21 cellular contexts compared by ENCODE assay signal in the genomic region with DNA sequence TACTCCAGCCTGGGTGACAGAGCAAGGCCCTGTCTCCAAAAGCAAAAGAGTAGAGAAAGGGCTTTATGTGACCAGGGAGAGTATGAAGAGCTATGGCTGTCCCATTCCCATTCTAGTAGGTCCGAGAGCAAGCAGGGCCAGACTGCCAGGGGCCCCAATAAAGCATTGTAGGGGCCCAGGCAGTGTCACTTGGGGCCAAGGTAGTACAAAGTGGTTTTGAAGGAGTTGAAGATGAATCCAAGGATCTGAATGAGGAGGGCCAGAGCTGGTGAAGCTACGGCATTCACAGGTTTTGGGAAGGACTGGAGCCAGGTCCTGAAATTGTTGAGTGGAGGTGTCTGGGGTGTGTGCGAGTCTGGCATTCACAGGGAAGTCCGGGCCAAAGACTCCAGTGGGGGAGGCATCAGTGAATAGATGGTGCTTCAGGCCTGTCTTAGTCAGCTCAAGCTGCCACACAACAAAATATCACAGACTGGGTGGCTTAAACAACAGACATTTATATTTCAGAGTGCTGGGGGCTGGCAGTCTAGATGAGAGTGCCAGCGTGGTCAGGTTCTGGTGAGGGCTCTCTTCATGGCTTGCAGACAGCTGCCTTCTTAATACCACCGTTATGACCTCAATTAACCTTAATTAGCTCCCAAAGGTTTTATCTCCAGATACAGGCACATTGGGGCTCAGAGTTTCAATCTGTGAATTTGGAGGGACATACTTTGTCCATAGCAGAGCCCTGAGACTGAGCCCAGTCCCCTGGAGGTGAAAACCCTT. TPM values are rescaled to one million over a fixed set of nuclear protein-coding genes. Genes with fewer than 3 reads are reported as not detected.
DNase-seq lines count a peak whose midpoint lies in the region; ATAC-seq and TF ChIP-seq lines count a peak whose summit lies in the region.
"Had no signal": no experiment of that assay in that cellular context is flagged by ENCODE, and none has a peak within 500 bp of the region (broad histone marks: within the 10 kb centered on the region; RNA-seq: fewer than 3 reads in every experiment).

No MANE protein-coding gene starts in this region.

- H3K27ac ChIP-seq in trophoblast cell (ENCODE audit: low read depth, low read length): no peak overlapping the region
- H3K27ac ChIP-seq: adrenal gland, prostate gland, suprapubic skin had no signal

- no peak for ATAC-seq in activated naive CD4-positive, alpha-beta T cell treated with anti-CD3 and anti-CD28 coated beads, Interleukin-2, amount 50 U/mL, for 72 hours
- ATAC-seq: activated CD4-positive, alpha-beta T cell treated with anti-CD3 and anti-CD28 coated beads for 36 hours had no signal

- H3K36me3 Mint-ChIP-seq in activated naive CD4-positive, alpha-beta T cell treated with anti-CD3 and anti-CD28 coated beads, Interleukin-2, amount 50 U/mL, for 24 hours: no peaks in the 10 kb centered on the region
- H3K36me3 Mint-ChIP-seq in activated naive CD4-positive, alpha-beta T cell treated with anti-CD3 and anti-CD28 coated beads, Interleukin-2, amount 50 U/mL, for 72 hours: peaks cover 0 to 10% of the 10 kb centered on the region in 2 donors
- peaks cover 10% of the 10 kb centered on the region; the same call in 1 of the 2 replicates for H3K36me3 Mint-ChIP-seq in HFFc6 (ENCODE audit: low read depth)
- peaks cover 4% of the 10 kb centered on the region for H3K36me3 Mint-ChIP-seq in brain
- peaks cover 35% of the 10 kb centered on the region for H3K36me3 Mint-ChIP-seq in activated CD4-positive, alpha-beta T cell treated with anti-CD3 and anti-CD28 coated beads, Interleukin-2, amount 10 ng/mL, durations not matched to agents 24 days and 14 days (ENCODE audit: low read depth)
- peaks cover 42% of the 10 kb centered on the region for H3K36me3 Mint-ChIP-seq in Caco-2 (ENCODE audit: insufficient read depth, unreplicated experiment)

- H3K4me3 ChIP-seq in trophoblast cell (ENCODE audit: low read depth, low read length) (no peak overlapping the region), Caco-2 (ENCODE audit: low read depth, low read length) (no peak overlapping the region)
- H3K4me3 ChIP-seq: adrenal gland, prostate gland, suprapubic skin had no signal

- no peaks in the 10 kb centered on the region for H3K9me3 ChIP-seq in trophoblast cell (ENCODE audit: insufficient read depth, low read depth, low read length)
- H3K9me3 ChIP-seq in Caco-2: no peaks in the 10 kb centered on the region
- H3K9me3 ChIP-seq: adrenal gland, prostate gland, suprapubic skin had no signal

- H3K4me1 Mint-ChIP-seq in activated naive CD4-positive, alpha-beta T cell treated with anti-CD3 and anti-CD28 coated beads, Interleukin-2, amount 50 U/mL, for 24 hours: peaks cover 35% of the 10 kb centered on the region
- H3K4me1 Mint-ChIP-seq in HFFc6 (ENCODE audit: low read depth): peaks cover 35% of the 10 kb centered on the region
- peaks cover 9% of the 10 kb centered on the region for H3K4me1 Mint-ChIP-seq in brain
- H3K4me1 Mint-ChIP-seq in activated CD4-positive, alpha-beta T cell treated with anti-CD3 and anti-CD28 coated beads, Interleukin-2, amount 10 ng/mL, durations not matched to agents 24 days and 14 days: peaks cover 31% of the 10 kb centered on the region
- no peaks in the 10 kb centered on the region for H3K4me1 Mint-ChIP-seq in Caco-2 (ENCODE audit: low read depth, unreplicated experiment)
- H3K4me1 Mint-ChIP-seq: nephron had no signal

- CTCF ChIA-PET in Caco-2 (lab: Charles Lee): no interaction called here

- H2AFZ ChIP-seq in trophoblast cell (ENCODE audit: insufficient read depth, low read length, poor library complexity): no peak overlapping the region

- H3K9ac ChIP-seq in trophoblast cell (ENCODE audit: low read length): no peak overlapping the region

- H2AK5ac ChIP-seq in trophoblast cell (ENCODE audit: low read length): no peak overlapping the region

- H3K27me3 ChIP-seq in trophoblast cell (ENCODE audit: insufficient read depth, low read length) (no peaks in the 10 kb centered on the region), Caco-2 (replicated peaks; ENCODE audit: control insufficient read depth, insufficient read depth, low read length) (no peaks in the 10 kb centered on the region)
- H3K27me3 ChIP-seq: adrenal gland, suprapubic skin had no signal

- H4K8ac ChIP-seq in trophoblast cell (ENCODE audit: low read depth, low read length): no peak overlapping the region

- H3K27me3 Mint-ChIP-seq in activated naive CD4-positive, alpha-beta T cell treated with anti-CD3 and anti-CD28 coated beads, Interleukin-2, amount 50 U/mL, for 24 hours: no peaks in the 10 kb centered on the region
- H3K27me3 Mint-ChIP-seq in HFFc6 (ENCODE audit: insufficient read depth) (no peaks in the 10 kb centered on the region), brain (peaks cover 2% of the 10 kb centered on the region), Caco-2 (ENCODE audit: insufficient read depth, unreplicated experiment) (no peaks in the 10 kb centered on the region)
- no peaks in the 10 kb centered on the region for H3K27me3 Mint-ChIP-seq in activated CD4-positive, alpha-beta T cell treated with anti-CD3 and anti-CD28 coated beads, Interleukin-2, amount 10 ng/mL, durations not matched to agents 24 days and 14 days
- H3K27me3 Mint-ChIP-seq: activated CD4-positive, alpha-beta T cell treated with anti-CD3 and anti-CD28 coated beads for 36 hours; dendritic cell treated with granulocyte-macrophage colony-stimulating factor and Interleukin-4, amounts not matched to agents 40 ng/mL and 50 ng/mL, for 4 days had no signal

- no TSS peak for BruUV-seq in Caco-2 (replicated peaks; lab: Mats Ljungman, UMichigan)

- no peaks in the 10 kb centered on the region for H3K9me3 Mint-ChIP-seq in activated naive CD4-positive, alpha-beta T cell treated with anti-CD3 and anti-CD28 coated beads, Interleukin-2, amount 50 U/mL, for 24 hours
- H3K9me3 Mint-ChIP-seq in activated naive CD4-positive, alpha-beta T cell treated with anti-CD3 and anti-CD28 coated beads, Interleukin-2, amount 50 U/mL, for 72 hours: no peaks in the 10 kb centered on the region
- no peaks in the 10 kb centered on the region for H3K9me3 Mint-ChIP-seq in HFFc6
- H3K9me3 Mint-ChIP-seq in brain: no peaks in the 10 kb centered on the region
- no peaks in the 10 kb centered on the region for H3K9me3 Mint-ChIP-seq in activated CD4-positive, alpha-beta T cell treated with anti-CD3 and anti-CD28 coated beads, Interleukin-2, amount 10 ng/mL, durations not matched to agents 24 days and 14 days
- no peaks in the 10 kb centered on the region for H3K9me3 Mint-ChIP-seq in Caco-2 (ENCODE audit: unreplicated experiment)
- H3K9me3 Mint-ChIP-seq: dendritic cell treated with granulocyte-macrophage colony-stimulating factor and Interleukin-4, amounts not matched to agents 40 ng/mL and 50 ng/mL, for 4 days; H9; nephron had no signal

- H3K4me2 ChIP-seq in trophoblast cell (ENCODE audit: low read length): no peak overlapping the region

- no peak overlapping the region for H3K18ac ChIP-seq in trophoblast cell (ENCODE audit: low read length)

- no peak overlapping the region for H2BK12ac ChIP-seq in trophoblast cell (ENCODE audit: low read length)

- DNase-seq in activated naive CD4-positive, alpha-beta T cell treated with anti-CD3 and anti-CD28 coated beads, Interleukin-2, amount 50 U/mL, for 72 hours (ENCODE audit: low spot score in 2 of 2): no peak
- DNase-seq in HFFc6 (no peak), trophoblast cell (no peak), Caco-2 (no peak), NCI-H2107 (lab: John Stamatoyannopoulos, UW) (no peak)
- no peak for DNase-seq in activated CD4-positive, alpha-beta T cell treated with anti-CD3 and anti-CD28 coated beads, Interleukin-2, amount 10 ng/mL, durations not matched to agents 24 days and 14 days
- DNase-seq: activated CD4-positive, alpha-beta T cell treated with anti-CD3 and anti-CD28 coated beads for 36 hours; activated CD8-positive, alpha-beta memory T cell treated with anti-CD3 and anti-CD28 coated beads, Interleukin-2, amount 50 U/mL, for 4 hours; DMS153; KBM-7; NCI-H1694 treated with DMSO at 0.1 percent for 48 hours; NCI-H526 treated with DMSO at 0.1 percent for 48 hours; SIG-M5 had no signal

- H3K4me1 ChIP-seq in trophoblast cell (ENCODE audit: control insufficient read depth in 1 of 2, insufficient read depth in 2 of 2, low read length in 2 of 2) (no peaks in the 10 kb centered on the region), Caco-2 (no peaks in the 10 kb centered on the region)
- H3K4me1 ChIP-seq: prostate gland had no signal

- H2BK5ac ChIP-seq in trophoblast cell (ENCODE audit: low read depth, low read length, poor library complexity): no peak overlapping the region

- intact Hi-C loops in activated CD4-positive, alpha-beta T cell treated with anti-CD3 and anti-CD28 coated beads, Interleukin-2, amount 10 ng/mL, durations not matched to agents 24 days and 14 days (cut with micrococcal nuclease): no loop called here
- intact Hi-C loops in Caco-2 (cut with micrococcal nuclease; ENCODE audit: unreplicated experiment): no loop called here

- no peak overlapping the region for H4K12ac ChIP-seq in trophoblast cell (ENCODE audit: low read depth, low read length)

- TF ChIP-seq CTCF in HFFc6 (IDR thresholded peaks at IDR 0.05) (no peak), brain (conservative IDR thresholded peaks at IDR 0.05) (no peak), Caco-2 (IDR thresholded peaks at IDR 0.05; ENCODE audit: insufficient read depth in 1 of 2, low read depth in 1 of 2, low read length in 1 of 2, severe bottlenecking in 1 of 2, unreplicated experiment in 1 of 2) (no peak)

- no peak overlapping the region for H3K4me3 Mint-ChIP-seq in activated naive CD4-positive, alpha-beta T cell treated with anti-CD3 and anti-CD28 coated beads, Interleukin-2, amount 50 U/mL, for 24 hours
- H3K4me3 Mint-ChIP-seq in HFFc6 (no peak overlapping the region), brain (no peak overlapping the region), Caco-2 (ENCODE audit: unreplicated experiment) (no peak overlapping the region)
- no peak overlapping the region for H3K4me3 Mint-ChIP-seq in activated CD4-positive, alpha-beta T cell treated with anti-CD3 and anti-CD28 coated beads, Interleukin-2, amount 10 ng/mL, durations not matched to agents 24 days and 14 days
- H3K4me3 Mint-ChIP-seq: activated CD4-positive, alpha-beta T cell treated with anti-CD3 and anti-CD28 coated beads for 36 hours; dendritic cell treated with granulocyte-macrophage colony-stimulating factor and Interleukin-4, amounts not matched to agents 40 ng/mL and 50 ng/mL, for 4 days; nephron had no signal

- no CpG with 5 or more reads among the region's 6 CpGs for WGBS in trophoblast cell (ENCODE audit: extremely low coverage, insufficient coverage, insufficient read length)

- no peak overlapping the region for H4K91ac ChIP-seq in trophoblast cell (ENCODE audit: low read depth, low read length)

- peak overlapping the region; percentile 85 for H3K27ac Mint-ChIP-seq in activated naive CD4-positive, alpha-beta T cell treated with anti-CD3 and anti-CD28 coated beads, Interleukin-2, amount 50 U/mL, for 24 hours
- peak overlapping the region in 1 of 2 donors; percentile 79 for H3K27ac Mint-ChIP-seq in activated naive CD4-positive, alpha-beta T cell treated with anti-CD3 and anti-CD28 coated beads, Interleukin-2, amount 50 U/mL, for 72 hours
- H3K27ac Mint-ChIP-seq in HFFc6 (peak overlapping the region; percentile 59), brain (peak overlapping the region in 4 of 5 experiments; percentile 49 to 80 (median 72)), Caco-2 (ENCODE audit: unreplicated experiment) (no peak overlapping the region)
- H3K27ac Mint-ChIP-seq in activated CD4-positive, alpha-beta T cell treated with anti-CD3 and anti-CD28 coated beads, Interleukin-2, amount 10 ng/mL, durations not matched to agents 24 days and 14 days: no peak overlapping the region
- H3K27ac Mint-ChIP-seq: activated CD4-positive, alpha-beta T cell treated with anti-CD3 and anti-CD28 coated beads for 36 hours; dendritic cell treated with granulocyte-macrophage colony-stimulating factor and Interleukin-4, amounts not matched to agents 40 ng/mL and 50 ng/mL, for 4 days; nephron had no signal

- peaks cover 23 to 29% of the 10 kb centered on the region in 2 experiments for H3K36me3 ChIP-seq in trophoblast cell (ENCODE audit: control insufficient read depth in 1 of 2, insufficient read depth in 2 of 2, low read length in 2 of 2)
- H3K36me3 ChIP-seq in Caco-2 (ENCODE audit: control insufficient read depth, insufficient read depth, low read length): 0 out of 2 replicates have a peak, but pooled peaks cover 2% of the 10 kb centered on the region
- H3K36me3 ChIP-seq: adrenal gland, prostate gland had no signal

- no peaks in the 10 kb centered on the region for H3K79me1 ChIP-seq in trophoblast cell (ENCODE audit: low read length)

- no peak overlapping the region for H3K14ac ChIP-seq in trophoblast cell (ENCODE audit: low read length)

- peak overlapping the region; percentile 73 for H3K4ac ChIP-seq in trophoblast cell (ENCODE audit: low read depth, low read length)

- POLR2A ChIA-PET in Caco-2 (lab: Charles Lee): interaction anchor here (0.8 kb wide), 1 partner anchor 10 kb away, joined by 3 read pairs; the partner anchor contains the start of gene NACC1

- H2BK120ac ChIP-seq in trophoblast cell (ENCODE audit: insufficient read depth, low read length, poor library complexity): no peak overlapping the region

- no peak overlapping the region for H3K23ac ChIP-seq in trophoblast cell (ENCODE audit: low read length)

- H3K79me2 ChIP-seq in trophoblast cell (ENCODE audit: control insufficient read depth, insufficient read depth, low read length, poor library complexity): peaks cover 4% of the 10 kb centered on the region

RNA-seq across cellular contexts. Expression of gene NACC1, which starts 9.9 kb away (rescaled TPM):
- total RNA-seq in activated naive CD4-positive, alpha-beta T cell treated with anti-CD3 and anti-CD28 coated beads, Interleukin-2, amount 50 U/mL, for 72 hours: 10 to 100 TPM; 56.0 to 67.0 TPM
- total RNA-seq in HFFc6 (2021; fragmentation: NEBNext Ultra II Directional; extraction: Animal tissue kit (Norgen Biotek cat#: 25700)): 100 to 1,000 TPM; 126 to 146 (median 139) TPM
- 42.2 TPM for polyA plus RNA-seq in brain (ENCODE audit: insufficient read depth, low read depth, low replicate concordance)
- 149 and 154 TPM in 2 replicates for polyA plus RNA-seq in trophoblast cell (2013)
- 118 and 121 TPM in 2 replicates for total RNA-seq in activated CD4-positive, alpha-beta T cell treated with anti-CD3 and anti-CD28 coated beads, Interleukin-2, amount 10 ng/mL, durations not matched to agents 24 days and 14 days
- 89.6 and 92.7 TPM in 2 replicates for total RNA-seq in Caco-2 (2022)

RNA-seq across cellular contexts. Expression of gene TRMT1, which starts 11.5 kb away (rescaled TPM):
- total RNA-seq in activated naive CD4-positive, alpha-beta T cell treated with anti-CD3 and anti-CD28 coated beads, Interleukin-2, amount 50 U/mL, for 72 hours: 10 to 100 TPM; 65.5 to 82.4 TPM
- 10 to 100 TPM; 36.3 to 49.9 (median 39.6) TPM for total RNA-seq in HFFc6 (2021; fragmentation: NEBNext Ultra II Directional; extraction: Animal tissue kit (Norgen Biotek cat#: 25700))
- polyA plus RNA-seq in brain (ENCODE audit: insufficient read depth, low read depth, low replicate concordance): 25.9 TPM
- polyA plus RNA-seq in trophoblast cell (2013): 26.6 and 28.8 TPM in 2 replicates
- total RNA-seq in activated CD4-positive, alpha-beta T cell treated with anti-CD3 and anti-CD28 coated beads, Interleukin-2, amount 10 ng/mL, durations not matched to agents 24 days and 14 days: 153 and 155 TPM in 2 replicates
- total RNA-seq in Caco-2 (2022): 42.6 and 46.4 TPM in 2 replicates

RNA-seq across cellular contexts. Expression of gene STX10, which starts 22.2 kb away (rescaled TPM):
- 10 to 100 TPM; 67.2 to 77.1 TPM for total RNA-seq in activated naive CD4-positive, alpha-beta T cell treated with anti-CD3 and anti-CD28 coated beads, Interleukin-2, amount 50 U/mL, for 72 hours
- total RNA-seq in HFFc6 (2021; fragmentation: NEBNext Ultra II Directional; extraction: Animal tissue kit (Norgen Biotek cat#: 25700)): 10 to 100 TPM; 48.5 to 63.4 (median 54.0) TPM
- 74.2 TPM for polyA plus RNA-seq in brain (ENCODE audit: insufficient read depth, low read depth, low replicate concordance)
- polyA plus RNA-seq in trophoblast cell (2013): 45.9 and 47.7 TPM in 2 replicates
- total RNA-seq in activated CD4-positive, alpha-beta T cell treated with anti-CD3 and anti-CD28 coated beads, Interleukin-2, amount 10 ng/mL, durations not matched to agents 24 days and 14 days: 66.2 and 73.5 TPM in 2 replicates
- total RNA-seq in Caco-2 (2022): 19.3 and 26.4 TPM in 2 replicates

RNA-seq across cellular contexts. Expression of gene IER2, which starts 22.2 kb away (rescaled TPM):
- 100 to 1,000 TPM; 111 to 174 TPM for total RNA-seq in activated naive CD4-positive, alpha-beta T cell treated with anti-CD3 and anti-CD28 coated beads, Interleukin-2, amount 50 U/mL, for 72 hours
- 10 to 100 TPM; 68.9 to 91.2 (median 87.7) TPM for total RNA-seq in HFFc6 (2021; fragmentation: NEBNext Ultra II Directional; extraction: Animal tissue kit (Norgen Biotek cat#: 25700))
- polyA plus RNA-seq in brain (ENCODE audit: insufficient read depth, low read depth, low replicate concordance): 31.1 TPM
- 139 and 150 TPM in 2 replicates for polyA plus RNA-seq in trophoblast cell (2013)
- 161 TPM in 2 replicates for total RNA-seq in activated CD4-positive, alpha-beta T cell treated with anti-CD3 and anti-CD28 coated beads, Interleukin-2, amount 10 ng/mL, durations not matched to agents 24 days and 14 days
- 72.0 and 72.4 TPM in 2 replicates for total RNA-seq in Caco-2 (2022)

RNA-seq across cellular contexts. Expression of gene LYL1, which starts 25.3 kb away (rescaled TPM):
- 1 to 10 TPM in 1 of 2 donors, under 1 TPM in 1; 0.71 to 3.2 TPM for total RNA-seq in activated naive CD4-positive, alpha-beta T cell treated with anti-CD3 and anti-CD28 coated beads, Interleukin-2, amount 50 U/mL, for 72 hours
- 1 to 10 TPM; 1.5 to 5.1 (median 4.2) TPM for total RNA-seq in HFFc6 (2021; fragmentation: NEBNext Ultra II Directional; extraction: Animal tissue kit (Norgen Biotek cat#: 25700))
- 2.3 TPM for polyA plus RNA-seq in brain (ENCODE audit: insufficient read depth, low read depth, low replicate concordance)
- 0.10 and 0.16 TPM in 2 replicates for polyA plus RNA-seq in trophoblast cell (2013)
- 2.1 and 2.4 TPM in 2 replicates for total RNA-seq in activated CD4-positive, alpha-beta T cell treated with anti-CD3 and anti-CD28 coated beads, Interleukin-2, amount 10 ng/mL, durations not matched to agents 24 days and 14 days
- 0.35 and 0.59 TPM in 2 replicates for total RNA-seq in Caco-2 (2022)

Comparison
In these comparisons a context has a peak if more than half of its experiments do, and no peak if none do; other contexts are left out.
1. H3K27ac Mint-ChIP-seq: peak in activated naive CD4-positive, alpha-beta T cell treated with anti-CD3 and anti-CD28 coated beads, Interleukin-2, amount 50 U/mL, for 24 hours (single experiment), HFFc6 (single experiment) and brain (4 of 5); none in activated CD4-positive, alpha-beta T cell treated with anti-CD3 and anti-CD28 coated beads, Interleukin-2, amount 10 ng/mL, durations not matched to agents 24 days and 14 days (single experiment) and Caco-2 (single experiment).